Comparison of ENCODE assay signal across 2 cellular contexts in genomic region chr3:151924753-151925152, GRCh38.
TF ChIP-seq lines count a peak whose summit lies in the region.

No MANE protein-coding gene starts in this region.

TF ChIP-seq in SK-N-SH, 30 proteins besides CTCF, POLR2A, EP300 and RAD21 (continued from another document):
- TF ChIP-seq USF1 (IDR thresholded peaks at IDR 0.05; ENCODE audit: borderline replicate concordance, low read depth) (no peak), IRF3 (IDR thresholded peaks at IDR 0.05; ENCODE audit: low read depth, low read length) (no peak)
TF ChIP-seq in SK-N-SH: peak in this region for 0.

TF ChIP-seq in SK-N-SH treated with all-trans-retinoic acid at 6 μM for 48 hours, 23 proteins besides CTCF, POLR2A, EP300 and RAD21 (continued from another document):
- TF ChIP-seq CREB5 (CRISPR knock-in tag; IDR thresholded peaks at IDR 0.05; ENCODE audit: low read depth): no peak
- no peak for TF ChIP-seq ISL1 (CRISPR knock-in tag; IDR thresholded peaks at IDR 0.05)
- no peak for TF ChIP-seq TCF4 (CRISPR knock-in tag; IDR thresholded peaks at IDR 0.05; ENCODE audit: borderline replicate concordance)
- TF ChIP-seq PATZ1 (CRISPR knock-in tag; IDR thresholded peaks at IDR 0.05; ENCODE audit: borderline replicate concordance): no peak
